In genomic region chr5:35188041-35188457, GRCh38 we compare ENCODE assay signal across 26 cellular contexts. TPM values are rescaled to one million over a fixed set of nuclear protein-coding genes. Genes with fewer than 3 reads are reported as not detected.
A peak's percentile ranks its signal among the peaks of the same experiment; 100 is the strongest.
DNase-seq lines count a peak whose midpoint lies in the region; ATAC-seq and TF ChIP-seq lines count a peak whose summit lies in the region.
"Had no signal": no experiment of that assay in that cellular context is flagged by ENCODE, and none has a peak within 500 bp of the region (broad histone marks: within the 10 kb centered on the region; RNA-seq: fewer than 3 reads in every experiment).

No MANE protein-coding gene starts in this region.

- no peaks in the 10 kb centered on the region for H3K36me3 Mint-ChIP-seq in stimulated activated effector memory CD8-positive, alpha-beta T cell treated with anti-CD3 and anti-CD28 coated beads, Interleukin-12 subunit alpha, Interleukin-12 subunit beta, amount 100 ng/mL, for 72 hours
- H3K36me3 Mint-ChIP-seq: naive thymus-derived CD4-positive, alpha-beta T cell had no signal

- H3K4me3 Mint-ChIP-seq in stimulated activated effector memory CD8-positive, alpha-beta T cell treated with anti-CD3 and anti-CD28 coated beads, Interleukin-12 subunit alpha, Interleukin-12 subunit beta, amount 100 ng/mL, for 72 hours, result no peak overlapping the region
- H3K4me3 Mint-ChIP-seq: activated B cell treated with CpG ODN at 0.5 μM for 24 hours; CD4-positive, alpha-beta T cell; HFFc6; naive thymus-derived CD4-positive, alpha-beta T cell had no signal

- H3K9me3 ChIP-seq in HUES64 (ENCODE audit: insufficient read depth, low read depth, low read length) (no peaks in the 10 kb centered on the region), prostate gland (no peaks in the 10 kb centered on the region)
- H3K9me3 ChIP-seq: uterus had no signal

- H3K4me1 Mint-ChIP-seq in stimulated activated effector memory CD8-positive, alpha-beta T cell treated with anti-CD3 and anti-CD28 coated beads, Interleukin-12 subunit alpha, Interleukin-12 subunit beta, amount 100 ng/mL, for 72 hours, result no peaks in the 10 kb centered on the region
- H3K4me1 Mint-ChIP-seq: naive thymus-derived CD4-positive, alpha-beta T cell had no signal

- no peak overlapping the region for H3K27ac Mint-ChIP-seq in stimulated activated effector memory CD8-positive, alpha-beta T cell treated with anti-CD3 and anti-CD28 coated beads, Interleukin-12 subunit alpha, Interleukin-12 subunit beta, amount 100 ng/mL, for 72 hours
- H3K27ac Mint-ChIP-seq: activated B cell treated with CpG ODN at 0.5 μM for 24 hours; CD4-positive, alpha-beta T cell; HFFc6; naive thymus-derived CD4-positive, alpha-beta T cell had no signal

- no peak overlapping the region for H3K4me3 ChIP-seq in HUES64 (ENCODE audit: low read length)
- no peak overlapping the region for H3K4me3 ChIP-seq in prostate gland
- H3K4me3 ChIP-seq: GM12878, uterus had no signal

- no peaks in the 10 kb centered on the region for H3K9me3 Mint-ChIP-seq in stimulated activated effector memory CD8-positive, alpha-beta T cell treated with anti-CD3 and anti-CD28 coated beads, Interleukin-12 subunit alpha, Interleukin-12 subunit beta, amount 100 ng/mL, for 72 hours
- H3K9me3 Mint-ChIP-seq: activated B cell treated with CpG ODN at 0.5 μM for 24 hours; CD4-positive, alpha-beta T cell; HFFc6 had no signal

- ATAC-seq in GM21528 (IDR thresholded peaks at IDR 0.05; ENCODE audit: low FRiP score, unreplicated experiment), result no peak
- no peak for ATAC-seq in omental fat pad (ENCODE audit: low FRiP score)
- no peak for ATAC-seq in stimulated activated effector memory CD8-positive, alpha-beta T cell treated with anti-CD3 and anti-CD28 coated beads, Interleukin-12 subunit alpha, Interleukin-12 subunit beta, amount 100 ng/mL, for 72 hours
- ATAC-seq: esophagus mucosa; GM12878; naive thymus-derived CD4-positive, alpha-beta T cell; sciatic nerve had no signal

- H3K27me3 ChIP-seq in HUES64 (ENCODE audit: insufficient read depth, low read length) (no peaks in the 10 kb centered on the region), prostate gland (replicated peaks; ENCODE audit: insufficient read depth) (no peaks in the 10 kb centered on the region)
- H3K27me3 ChIP-seq: uterus had no signal

- 86% methylated on average over 9 of the region's 9 CpGs for WGBS in HUES64
- WGBS in prostate gland, result 45% methylated on average over 9 of the region's 9 CpGs

- 0 out of 2 replicates have a peak, but pooled peaks cover 4% of the 10 kb centered on the region for H3K4me1 ChIP-seq in HUES64 (ENCODE audit: insufficient read depth, low read length)
- no peaks in the 10 kb centered on the region for H3K4me1 ChIP-seq in prostate gland (replicated peaks)
- H3K4me1 ChIP-seq: uterus had no signal

- no peak overlapping the region for H3K9ac ChIP-seq in HUES64 (ENCODE audit: low read depth, low read length)

- DNase-seq in DMS53 treated with DMSO at 0.1 percent for 48 hours (lab: John Stamatoyannopoulos, UW; ENCODE audit: unreplicated experiment), result peak; percentile 12
- DNase-seq in iPS-NIHi7 (ENCODE audit: extremely low spot score), result peak; percentile 14
- peak; percentile 36 for DNase-seq in prostate gland (ENCODE audit: low spot score)
- DNase-seq in omental fat pad (ENCODE audit: low spot score), result no peak
- DNase-seq in stimulated activated effector memory CD8-positive, alpha-beta T cell treated with anti-CD3 and anti-CD28 coated beads, Interleukin-12 subunit alpha, Interleukin-12 subunit beta, amount 100 ng/mL, for 72 hours (ENCODE audit: low spot score in 2 of 2), result no peak
- DNase-seq: activated B cell treated with CpG ODN at 0.5 μM for 24 hours; activated CD4-positive, alpha-beta T cell treated with anti-CD3 and anti-CD28 coated beads, Interleukin-2, amount 50 U/mL, for 48 hours; activated CD8-positive, alpha-beta memory T cell treated with anti-CD3 and anti-CD28 coated beads, Interleukin-2, amount 50 U/mL, for 48 hours; CD4-positive, alpha-beta T cell; DMS153; effector CD4-positive, alpha-beta T cell; foreskin melanocyte; HFFc6; KG1; mammary epithelial cell; naive thymus-derived CD4-positive, alpha-beta T cell; NCI-H187; NCI-H345; stimulated activated CD8-positive, alpha-beta memory T cell treated with anti-CD3 and anti-CD28 coated beads, Interleukin-4, amount 100 ng/mL, for 48 hours; substantia nigra; uterus had no signal

- H3K27ac ChIP-seq in HUES64 (ENCODE audit: low read depth, low read length) (peak overlapping the region; percentile 30; the same call in 1 of the 2 replicates), prostate gland (no peak overlapping the region)
- H3K27ac ChIP-seq: uterus had no signal

- H3K36me3 ChIP-seq in HUES64 (ENCODE audit: insufficient read depth, low read length), result no peaks in the 10 kb centered on the region
- no peaks in the 10 kb centered on the region for H3K36me3 ChIP-seq in prostate gland
- H3K36me3 ChIP-seq: uterus had no signal

- TF ChIP-seq CTCF in prostate gland (IDR thresholded peaks at IDR 0.05) (no peak), omental fat pad (IDR thresholded peaks at IDR 0.05) (no peak)

- TF ChIP-seq POLR2A in prostate gland (IDR thresholded peaks at IDR 0.05), result no peak

- intact Hi-C loops in prostate gland (cut with DNase I), result no loop called here

RNA-seq across cellular contexts. Expression of gene PRLR, which starts 42.2 kb away (rescaled TPM):
- 1.3 TPM for polyA plus RNA-seq in HUES64 (2013, experiment 1 of 2)
- 1.3 TPM for polyA plus RNA-seq in HUES64 (2013, experiment 2 of 2)
- total RNA-seq in prostate gland (1 to 10 TPM; 1.1 to 7.1 TPM), omental fat pad (1 to 10 TPM in 2 of 4 donors, under 1 TPM in 2; 0.38 to 2.4 (median 0.90) TPM)
- polyA plus RNA-seq: mammary epithelial cell; naive thymus-derived CD4-positive, alpha-beta T cell had no signal

Comparison
In these comparisons a context has a peak if more than half of its experiments do, and no peak if none do; other contexts are left out.
1. DNase-seq: peak in DMS53 treated with DMSO at 0.1 percent for 48 hours (single experiment), iPS-NIHi7 (single experiment) and prostate gland (single experiment); none in omental fat pad (single experiment) and stimulated activated effector memory CD8-positive, alpha-beta T cell treated with anti-CD3 and anti-CD28 coated beads, Interleukin-12 subunit alpha, Interleukin-12 subunit beta, amount 100 ng/mL, for 72 hours (0 of 2).